In the genomic region with DNA sequence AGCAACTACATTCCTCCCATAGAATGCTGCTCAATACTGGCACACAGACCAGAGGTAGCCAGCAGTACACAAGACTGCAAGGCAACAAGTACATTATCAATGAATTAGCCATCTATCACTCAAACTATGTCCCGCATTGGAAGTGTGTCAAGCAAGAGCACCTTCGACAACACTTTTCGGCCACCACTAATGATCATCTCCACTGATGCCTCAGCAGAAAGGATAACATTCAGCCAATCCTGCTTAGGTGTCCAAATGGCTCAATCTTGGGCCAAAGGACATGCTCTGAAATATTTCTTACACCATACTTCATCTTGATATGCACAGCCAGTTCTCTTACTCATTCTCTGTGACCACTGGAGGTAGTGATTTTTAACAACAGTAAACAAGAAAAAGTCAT, we compare ENCODE assay signal across 18 cellular contexts. TPM values are rescaled to one million over a fixed set of nuclear protein-coding genes. Genes with fewer than 3 reads are reported as not detected.
DNase-seq lines count a peak whose midpoint lies in the region; ATAC-seq, FAIRE-seq and TF ChIP-seq lines count a peak whose summit lies in the region.
"Had no signal": no experiment of that assay in that cellular context is flagged by ENCODE, and none has a peak within 500 bp of the region (broad histone marks: within the 10 kb centered on the region; RNA-seq: fewer than 3 reads in every experiment).

No MANE protein-coding gene starts in this region.

- H3K9me3 ChIP-seq in HepG2 (ENCODE audit: low read length) (no peaks in the 10 kb centered on the region), right lobe of liver (no peaks in the 10 kb centered on the region), mucosa of descending colon (no peaks in the 10 kb centered on the region)
- H3K9me3 ChIP-seq: body of pancreas, thoracic aorta had no signal

- H3K27ac ChIP-seq in HepG2 (ENCODE audit: extremely low read length, insufficient read depth, low read length), result no peak overlapping the region
- no peak overlapping the region for H3K27ac ChIP-seq in right lobe of liver
- H3K27ac ChIP-seq: epithelial cell of prostate, thoracic aorta had no signal

- H3K4me1 Mint-ChIP-seq in activated CD8-positive, alpha-beta T cell treated with anti-CD3 and anti-CD28 coated beads for 36 hours (ENCODE audit: low read depth), result peaks cover 64% of the 10 kb centered on the region
- peaks cover 21 to 40% of the 10 kb centered on the region in 2 donors for H3K4me1 Mint-ChIP-seq in effector memory CD8-positive, alpha-beta T cell (ENCODE audit: low read depth in 2 of 2)

- no peak for ATAC-seq in HepG2
- ATAC-seq in right lobe of liver, result no peak
- ATAC-seq in activated CD8-positive, alpha-beta T cell treated with anti-CD3 and anti-CD28 coated beads for 36 hours, result no peak
- ATAC-seq in effector memory CD8-positive, alpha-beta T cell (replicated peaks), result no peak
- ATAC-seq in mucosa of descending colon, result no peak
- ATAC-seq: body of pancreas had no signal

- in situ Hi-C loops in HepG2 (cut with HindIII; ENCODE audit: extremely low pct_ligation_motif_present, low pct_unique_long_range_greater_than_20kb), result no loop called here

- 97% methylated on average over 3 of the region's 3 CpGs for WGBS in HepG2 (ENCODE audit: low lambda C conversion rate)
- WGBS in right lobe of liver (ENCODE audit: insufficient coverage, low coverage, low lambda C conversion rate, missing lambda C conversion rate), result 97% methylated on average over 3 of the region's 3 CpGs

- H3K36me3 Mint-ChIP-seq in activated CD8-positive, alpha-beta T cell treated with anti-CD3 and anti-CD28 coated beads for 36 hours (ENCODE audit: low read depth), result peaks cover 62% of the 10 kb centered on the region
- peaks cover 96% of the 10 kb centered on the region for H3K36me3 Mint-ChIP-seq in effector memory CD8-positive, alpha-beta T cell (ENCODE audit: insufficient read depth)

- H3K27me3 ChIP-seq in HepG2 (ENCODE audit: control insufficient read depth in 1 of 2, insufficient read depth in 2 of 2, low read length in 2 of 2) (no peaks in the 10 kb centered on the region), right lobe of liver (no peaks in the 10 kb centered on the region)
- H3K27me3 ChIP-seq: body of pancreas had no signal

- H3K79me2 ChIP-seq in HepG2 (ENCODE audit: insufficient read depth, low read length), result peaks cover 15% of the 10 kb centered on the region

- H3K4me1 ChIP-seq in HepG2 (ENCODE audit: insufficient read depth, low read length), result peaks cover 30% of the 10 kb centered on the region
- H3K4me1 ChIP-seq in right lobe of liver, result peaks cover 0 to 25% (median 4%) of the 10 kb centered on the region in 4 donors
- no peaks in the 10 kb centered on the region for H3K4me1 ChIP-seq in mucosa of descending colon (ENCODE audit: low read depth)

- peaks cover 6% of the 10 kb centered on the region for H4K20me1 ChIP-seq in HepG2 (ENCODE audit: insufficient read depth, low read length)

- BruUV-seq in HepG2 (replicated peaks; lab: Mats Ljungman, UMichigan), result no TSS peak

- peak overlapping the region; percentile 55 for H3K27ac Mint-ChIP-seq in activated CD8-positive, alpha-beta T cell treated with anti-CD3 and anti-CD28 coated beads for 36 hours
- peak overlapping the region; percentile 83 to 93 for H3K27ac Mint-ChIP-seq in effector memory CD8-positive, alpha-beta T cell

- H3K9me3 Mint-ChIP-seq in activated CD8-positive, alpha-beta T cell treated with anti-CD3 and anti-CD28 coated beads for 36 hours, result no peaks in the 10 kb centered on the region
- no peaks in the 10 kb centered on the region for H3K9me3 Mint-ChIP-seq in effector memory CD8-positive, alpha-beta T cell

- no peak for TF ChIP-seq RAD21 in HepG2 (CRISPR knock-in tag; IDR thresholded peaks at IDR 0.05)

- no peak overlapping the region for H2AFZ ChIP-seq in HepG2 (ENCODE audit: low read length)

- peaks cover 10 to 68% of the 10 kb centered on the region in 2 experiments for H3K36me3 ChIP-seq in HepG2 (replicated peaks in 1 of 2; ENCODE audit: control insufficient read depth in 1 of 2, insufficient read depth in 2 of 2, low read length in 2 of 2)
- H3K36me3 ChIP-seq in right lobe of liver, result peaks cover 0 to 73% (median 14%) of the 10 kb centered on the region in 4 donors
- no peaks in the 10 kb centered on the region for H3K36me3 ChIP-seq in mucosa of descending colon (ENCODE audit: low read depth)

- no peak overlapping the region for H3K4me2 ChIP-seq in HepG2 (ENCODE audit: low read depth, low read length)

- TF ChIP-seq EP300 in HepG2 (IDR thresholded peaks at IDR 0.05; ENCODE audit: low read depth in 2 of 2, low read length in 2 of 2) (no peak), HepG2 (CRISPR knock-in tag; IDR thresholded peaks at IDR 0.05; ENCODE audit: borderline replicate concordance) (no peak)

- CTCF ChIA-PET in HepG2 (lab: Yijun Ruan, JAX; ENCODE audit: low intra/inter-chr PET ratio, low total read pairs), result no interaction called here
- CTCF ChIA-PET in activated CD8-positive, alpha-beta T cell treated with anti-CD3 and anti-CD28 coated beads for 36 hours (lab: Charles Lee), result interaction anchor here (1.4 to 38.2 kb wide), 4 partner anchors 9 to 109 kb away, joined by 4 to 1049 read pairs (median 57); no protein-coding TSS in a partner anchor

- no peaks in the 10 kb centered on the region for H3K27me3 Mint-ChIP-seq in activated CD8-positive, alpha-beta T cell treated with anti-CD3 and anti-CD28 coated beads for 36 hours
- H3K27me3 Mint-ChIP-seq in effector memory CD8-positive, alpha-beta T cell, result no peaks in the 10 kb centered on the region

- no peak for FAIRE-seq in HepG2 (lab: Jason Lieb, UNC)
- FAIRE-seq: frontal cortex had no signal

- TF ChIP-seq CTCF in HepG2 (CRISPR knock-in tag; IDR thresholded peaks at IDR 0.05) (no peak), right lobe of liver (IDR thresholded peaks at IDR 0.05) (no peak), mucosa of descending colon (IDR thresholded peaks at IDR 0.05) (no peak)
- TF ChIP-seq CTCF in activated CD8-positive, alpha-beta T cell treated with anti-CD3 and anti-CD28 coated beads for 36 hours (IDR thresholded peaks at IDR 0.05), result no peak

- TF ChIP-seq POLR2A in HepG2 (IDR thresholded peaks at IDR 0.05; ENCODE audit: insufficient read depth in 1 of 2, low read depth in 2 of 2, low read length in 2 of 2) (no peak), right lobe of liver (IDR thresholded peaks at IDR 0.05) (no peak)

- H3K4me3 ChIP-seq in HepG2 (replicated peaks in 1 of 3; ENCODE audit: insufficient read depth in 1 of 3, low read depth in 2 of 3, low read length in 3 of 3), result no peak overlapping the region
- H3K4me3 ChIP-seq in right lobe of liver, result no peak overlapping the region
- no peak overlapping the region for H3K4me3 ChIP-seq in mucosa of descending colon
- H3K4me3 ChIP-seq: body of pancreas, thoracic aorta had no signal

- POLR2A ChIA-PET in HepG2 (lab: Yijun Ruan, JAX), result no interaction called here
- POLR2A ChIA-PET in activated CD8-positive, alpha-beta T cell treated with anti-CD3 and anti-CD28 coated beads for 36 hours (lab: Charles Lee), result interaction anchor here (2.1 to 9.6 kb wide), 4 partner anchors 9 to 24 kb away, joined by 13 to 63 read pairs (median 32); a partner anchor contains a TSS

- DNase-seq in HepG2 (ENCODE audit: low spot score), result no peak
- DNase-seq in right lobe of liver, result no peak
- no peak for DNase-seq in activated CD8-positive, alpha-beta T cell treated with anti-CD3 and anti-CD28 coated beads for 36 hours
- no peak for DNase-seq in effector memory CD8-positive, alpha-beta T cell
- DNase-seq in NCI-H1092 (lab: John Stamatoyannopoulos, UW), result no peak
- no peak for DNase-seq in putamen (ENCODE audit: low spot score)
- no peak for DNase-seq in mucosa of descending colon
- DNase-seq: activated gamma-delta T cell, body of pancreas, cortex of kidney, NCI-H187, NCI-H2227 treated with DMSO at 0.1 percent for 48 hours, NCI-H82, OCI-M1, SHP77 had no signal

- intact Hi-C loops in HepG2 (cut with micrococcal nuclease; ENCODE audit: unreplicated experiment) (no loop called here), right lobe of liver (cut with DNase I) (no loop called here), mucosa of descending colon (cut with DNase I, micrococcal nuclease) (no loop called here)
- intact Hi-C loops in activated CD8-positive, alpha-beta T cell treated with anti-CD3 and anti-CD28 coated beads for 36 hours (cut with micrococcal nuclease), result no loop called here

- H3K4me3 Mint-ChIP-seq in activated CD8-positive, alpha-beta T cell treated with anti-CD3 and anti-CD28 coated beads for 36 hours, result no peak overlapping the region
- H3K4me3 Mint-ChIP-seq in effector memory CD8-positive, alpha-beta T cell, result no peak overlapping the region

- H3K9ac ChIP-seq in HepG2 (ENCODE audit: insufficient read depth, low read depth, low read length), result no peak overlapping the region

RNA-seq across cellular contexts. Expression of a gene that starts 25.0 kb away (rescaled TPM):
- total RNA-seq in HepG2 (2016; rRNA removed; fragmentation: Illumina TruSeq; extraction: Trizol) (340 and 507 TPM in 2 replicates), right lobe of liver (100 to 1,000 TPM; 125 to 186 (median 149) TPM), mucosa of descending colon (100 to 1,000 TPM; 241 to 316 (median 281) TPM)
- total RNA-seq in HepG2 (2016; cell fraction: cytosol; rRNA removed; fragmentation: Illumina TruSeq; extraction: Trizol; ENCODE audit: low read depth), result 137 and 143 TPM in 2 replicates
- total RNA-seq in HepG2 (2016; cell fraction: insoluble cytoplasmic fraction; rRNA removed; fragmentation: Illumina TruSeq; extraction: Trizol), result 343 and 521 TPM in 2 replicates
- total RNA-seq in HepG2 (2016; cell fraction: membrane; rRNA removed; fragmentation: Illumina TruSeq; extraction: Trizol), result 93.7 and 100 TPM in 2 replicates
- 151 and 157 TPM in 2 replicates for total RNA-seq in HepG2 (2016; cell fraction: nucleus; rRNA removed; fragmentation: Illumina TruSeq; extraction: Trizol)
- polyA plus RNA-seq in HepG2 (2011; rRNA removed), result 93.6 and 134 TPM in 2 replicates
- 88.5 and 154 TPM in 2 replicates for polyA plus RNA-seq in HepG2 (2011; cell fraction: cytosol; rRNA removed)
- 34.1 and 52.2 TPM in 2 replicates for polyA plus RNA-seq in HepG2 (2011; cell fraction: nucleus; rRNA removed)
- 309 and 384 TPM in 2 replicates for polyA plus RNA-seq in HepG2 (2012)
- polyA plus RNA-seq in HepG2 (2016; cell fraction: cytosol; fragmentation: Illumina TruSeq; extraction: Trizol; ENCODE audit: low read depth), result 114 and 131 TPM in 2 replicates
- 701 and 780 TPM in 2 replicates for polyA plus RNA-seq in HepG2 (2016; cell fraction: insoluble cytoplasmic fraction; fragmentation: Illumina TruSeq; extraction: Trizol; ENCODE audit: low read depth)
- polyA plus RNA-seq in HepG2 (2016; cell fraction: membrane; fragmentation: Illumina TruSeq; extraction: Trizol; ENCODE audit: low read depth), result 95.3 and 99.7 TPM in 2 replicates
- polyA plus RNA-seq in HepG2 (2016; cell fraction: nucleus; fragmentation: Illumina TruSeq; extraction: Trizol; ENCODE audit: insufficient read depth, low read depth), result 220 and 238 TPM in 2 replicates
- polyA minus RNA-seq in HepG2 (2011; rRNA and poly(A)+ RNA removed; ENCODE audit: low replicate concordance), result 30.3 and 67.0 TPM in 2 replicates
- polyA minus RNA-seq in HepG2 (2011; cell fraction: cytosol; rRNA and poly(A)+ RNA removed), result 87.3 and 99.7 TPM in 2 replicates
- polyA minus RNA-seq in HepG2 (2011; cell fraction: nucleus; rRNA and poly(A)+ RNA removed), result 122 and 128 TPM in 2 replicates
- total RNA-seq in activated CD8-positive, alpha-beta T cell treated with anti-CD3 and anti-CD28 coated beads for 36 hours, result 100 to 1,000 TPM; 235 to 242 TPM

RNA-seq across cellular contexts. Expression of a gene that starts 37.2 kb away (rescaled TPM):
- total RNA-seq in HepG2 (2016; rRNA removed; fragmentation: Illumina TruSeq; extraction: Trizol), result 6.8 and 7.9 TPM in 2 replicates
- 5.3 and 5.4 TPM in 2 replicates for total RNA-seq in HepG2 (2016; cell fraction: cytosol; rRNA removed; fragmentation: Illumina TruSeq; extraction: Trizol; ENCODE audit: low read depth)
- total RNA-seq in HepG2 (2016; cell fraction: insoluble cytoplasmic fraction; rRNA removed; fragmentation: Illumina TruSeq; extraction: Trizol), result 7.1 and 8.8 TPM in 2 replicates
- total RNA-seq in HepG2 (2016; cell fraction: membrane; rRNA removed; fragmentation: Illumina TruSeq; extraction: Trizol), result 15.7 and 15.8 TPM in 2 replicates
- total RNA-seq in HepG2 (2016; cell fraction: nucleus; rRNA removed; fragmentation: Illumina TruSeq; extraction: Trizol), result 10.0 and 10.9 TPM in 2 replicates
- polyA plus RNA-seq in HepG2 (2011; rRNA removed), result 6.3 and 9.0 TPM in 2 replicates
- 4.8 and 5.8 TPM in 2 replicates for polyA plus RNA-seq in HepG2 (2011; cell fraction: cytosol; rRNA removed)
- 7.5 and 7.7 TPM in 2 replicates for polyA plus RNA-seq in HepG2 (2011; cell fraction: nucleus; rRNA removed)
- 8.6 and 11.4 TPM in 2 replicates for polyA plus RNA-seq in HepG2 (2012)
- 21.6 and 22.8 TPM in 2 replicates for polyA plus RNA-seq in HepG2 (2016; cell fraction: cytosol; fragmentation: Illumina TruSeq; extraction: Trizol; ENCODE audit: low read depth)
- polyA plus RNA-seq in HepG2 (2016; cell fraction: insoluble cytoplasmic fraction; fragmentation: Illumina TruSeq; extraction: Trizol; ENCODE audit: low read depth), result 21.8 and 29.7 TPM in 2 replicates
- 44.0 and 50.2 TPM in 2 replicates for polyA plus RNA-seq in HepG2 (2016; cell fraction: membrane; fragmentation: Illumina TruSeq; extraction: Trizol; ENCODE audit: low read depth)
- 25.7 and 28.7 TPM in 2 replicates for polyA plus RNA-seq in HepG2 (2016; cell fraction: nucleus; fragmentation: Illumina TruSeq; extraction: Trizol; ENCODE audit: insufficient read depth, low read depth)
- 0.19 and 20.5 TPM in 2 replicates for polyA minus RNA-seq in HepG2 (2011; rRNA and poly(A)+ RNA removed; ENCODE audit: low replicate concordance)
- polyA minus RNA-seq in HepG2 (2011; cell fraction: cytosol; rRNA and poly(A)+ RNA removed), result 3.3 and 5.4 TPM in 2 replicates
- 15.2 and 18.2 TPM in 2 replicates for polyA minus RNA-seq in HepG2 (2011; cell fraction: nucleus; rRNA and poly(A)+ RNA removed)
- 1 to 10 TPM; 2.0 to 3.8 (median 2.7) TPM for total RNA-seq in right lobe of liver
- 10 to 100 TPM; 47.4 to 50.3 TPM for total RNA-seq in activated CD8-positive, alpha-beta T cell treated with anti-CD3 and anti-CD28 coated beads for 36 hours
- total RNA-seq in mucosa of descending colon, result 1 to 10 TPM; 1.9 to 6.8 (median 4.4) TPM
